In the genomic region with DNA sequence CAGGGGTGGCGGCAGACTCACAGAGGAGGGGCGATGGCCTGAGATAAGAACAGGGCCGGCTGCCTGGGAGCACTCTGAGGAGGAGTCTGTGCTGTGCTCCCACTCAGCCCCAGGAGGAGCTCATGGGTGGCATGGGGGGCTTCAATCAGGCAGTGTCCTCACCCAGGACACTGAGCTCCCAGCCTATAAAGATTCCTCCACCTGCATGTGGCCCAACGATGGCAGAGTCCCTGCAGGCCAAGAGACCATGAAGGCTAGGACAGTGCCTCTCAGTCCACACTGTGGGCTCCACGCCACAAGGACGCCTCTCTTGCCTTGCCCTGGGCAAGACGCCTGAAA, we compare ENCODE assay signal across 22 cellular contexts. TPM values are rescaled to one million over a fixed set of nuclear protein-coding genes. Genes with fewer than 3 reads are reported as not detected.
"Had no signal": no experiment of that assay in that cellular context is flagged by ENCODE, and none has a peak within 500 bp of the region (broad histone marks: within the 10 kb centered on the region; RNA-seq: fewer than 3 reads in every experiment).

No MANE protein-coding gene starts in this region.

- H3K9me3 ChIP-seq: heart left ventricle, sigmoid colon, suprapubic skin, tibial nerve had no signal

- H3K27ac ChIP-seq: heart left ventricle, sigmoid colon, suprapubic skin, tibial nerve had no signal

- H3K4me3 ChIP-seq: heart left ventricle, lung, sigmoid colon, skin epidermis, suprapubic skin, tibial nerve had no signal

- ATAC-seq: esophagus mucosa, heart left ventricle, left colon, left ventricle myocardium superior had no signal

- H3K36me3 ChIP-seq: heart left ventricle, sigmoid colon, suprapubic skin, tibial nerve had no signal

- FAIRE-seq: endometrium, frontal cortex had no signal

- DNase-seq: cortex of kidney; effector memory CD4-positive, alpha-beta T cell; hippocampal formation; left colon; left ventricle myocardium superior; mesenchymal stem cell; midbrain; sigmoid colon; stimulated activated CD4-positive, alpha-beta T cell treated with anti-CD3 and anti-CD28 coated beads, Interleukin-12 subunit alpha, Interleukin-12 subunit beta, amount 100 ng/mL, for 4 hours; stimulated activated naive CD4-positive, alpha-beta T cell treated with Interleukin-2 at 50 U/mL for 16 hours had no signal

RNA-seq across cellular contexts. Expression of a gene that starts 1.9 kb away (rescaled TPM):
- total RNA-seq: chondrocyte, frontal cortex, left colon, left ventricle myocardium superior, osteocyte, sigmoid colon had no signal

RNA-seq across cellular contexts. Expression of a gene that starts 12.5 kb away (rescaled TPM):
- total RNA-seq: chondrocyte, esophagus mucosa, fibroblast of lung, frontal cortex, left ventricle myocardium superior, sigmoid colon, suprapubic skin, ureter had no signal
- polyA plus RNA-seq: fibroblast of lung had no signal

RNA-seq across cellular contexts. Expression of a gene that starts 35.2 kb away (rescaled TPM):
- total RNA-seq: esophagus mucosa, fibroblast of lung, left colon, lung, sigmoid colon, suprapubic skin, tibial nerve, ureter had no signal
- polyA plus RNA-seq: fibroblast of lung, lung had no signal
